11 cellular contexts compared by ENCODE assay signal in the genomic region with DNA sequence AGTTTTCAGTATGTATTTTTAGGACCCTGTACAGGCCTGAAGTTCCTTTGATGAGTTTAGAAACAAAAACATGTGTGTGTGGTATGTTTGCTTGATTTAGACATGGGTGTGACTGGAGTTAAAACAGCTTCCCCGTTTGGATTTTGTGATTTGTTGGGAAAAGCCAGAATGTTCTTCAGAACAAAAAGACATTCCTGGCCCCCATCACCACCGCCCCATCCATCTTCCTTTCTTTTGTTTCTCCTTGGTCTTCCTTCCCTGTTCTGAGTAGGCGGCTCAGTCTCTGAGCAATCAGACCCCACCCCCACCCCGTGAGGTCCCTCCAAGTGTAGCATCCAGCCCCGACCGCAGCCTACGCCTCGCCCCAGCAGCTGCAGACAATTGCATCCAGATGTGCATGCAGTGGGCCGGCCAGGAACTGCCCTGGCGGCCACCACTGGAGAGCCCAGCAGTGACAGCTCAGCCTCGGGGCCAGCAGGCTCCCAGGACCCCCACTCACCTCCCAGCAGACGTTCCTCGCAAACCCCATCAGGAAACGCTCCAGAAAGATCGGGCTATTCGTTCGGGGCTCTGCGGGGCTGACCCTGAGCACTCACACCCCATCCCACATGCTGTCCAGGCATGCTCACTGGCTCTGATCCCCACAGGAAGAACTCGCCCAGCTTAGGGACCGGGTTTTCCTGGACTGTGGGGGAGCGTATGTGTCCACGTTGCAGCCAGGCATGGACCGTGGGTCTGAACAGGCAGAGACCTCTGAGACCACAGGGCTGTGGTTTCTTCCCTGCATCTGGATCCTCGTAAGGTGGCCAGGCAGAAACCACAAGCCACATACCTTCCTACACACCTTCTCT.
DNase-seq lines count a peak whose midpoint lies in the region; TF ChIP-seq lines count a peak whose summit lies in the region.
"Had no signal": no experiment of that assay in that cellular context is flagged by ENCODE, and none has a peak within 500 bp of the region (broad histone marks: within the 10 kb centered on the region; RNA-seq: fewer than 3 reads in every experiment).

No MANE protein-coding gene starts in this region.

- no peak overlapping the region for H3K4me3 ChIP-seq in stomach
- H3K4me3 ChIP-seq: ascending aorta, spleen had no signal

- TF ChIP-seq CTCF in stomach (IDR thresholded peaks at IDR 0.05): no peak
- no peak for TF ChIP-seq CTCF in GM10266 (IDR thresholded peaks at IDR 0.05; ENCODE audit: control insufficient read depth, insufficient read depth, low read depth, missing control alignments)

- DNase-seq in GM04504 (ENCODE audit: low read depth) (peak; percentile 87), brain pericyte (ENCODE audit: low read depth, low spot score) (peak; percentile 90), left kidney (ENCODE audit: low read depth, low spot score) (peak; percentile 89), stomach (no peak), cortex of kidney (lab: John Stamatoyannopoulos, UW) (no peak), NCI-H1694 (lab: John Stamatoyannopoulos, UW) (no peak), GM10266 (ENCODE audit: extremely low spot score) (no peak)
- DNase-seq in activated naive CD4-positive, alpha-beta T cell (lab: John Stamatoyannopoulos, UW): no peak
- DNase-seq: activated CD4-positive, alpha-beta T cell treated with anti-CD3 and anti-CD28 coated beads for 1 hour; spleen had no signal

- WGBS in stomach, 5 donors: 35 to 45% (median 42%) methylated on average over 12 to 24 of the region's 24 CpGs

- H3K27me3 ChIP-seq in stomach: peaks cover 0 to 28% (median 7%) of the 10 kb centered on the region in 3 donors
- H3K27me3 ChIP-seq: ascending aorta had no signal

- intact Hi-C loops in stomach (cut with DNase I; ENCODE audit: low total_unique reads): no loop called here

- no peak for TF ChIP-seq POLR2A in stomach (IDR thresholded peaks at IDR 0.05)

- no peaks in the 10 kb centered on the region for H3K36me3 ChIP-seq in stomach
- H3K36me3 ChIP-seq: ascending aorta, spleen had no signal

- peaks cover 14 to 50% (median 26%) of the 10 kb centered on the region in 4 donors for H3K4me1 ChIP-seq in stomach
- H3K4me1 ChIP-seq: ascending aorta had no signal

- peak overlapping the region in 3 of 5 donors; percentile 27 to 55 (median 55) for H3K27ac ChIP-seq in stomach

- no peak for TF ChIP-seq EP300 in stomach (IDR thresholded peaks at IDR 0.05)

- H3K9me3 ChIP-seq in stomach: no peaks in the 10 kb centered on the region
- H3K9me3 ChIP-seq: ascending aorta, spleen had no signal

Comparison
In these comparisons a context has a peak if more than half of its experiments do, and no peak if none do; other contexts are left out.
1. DNase-seq: peak in GM04504 (single experiment), brain pericyte (single experiment) and left kidney (single experiment); none in stomach (single experiment), cortex of kidney (single experiment), activated naive CD4-positive, alpha-beta T cell (0 of 4), NCI-H1694 (single experiment) and GM10266 (single experiment).